In genomic region chr15:50107591-50108408, GRCh38 we compare ENCODE assay signal across 8 cellular contexts. TPM values are rescaled to one million over a fixed set of nuclear protein-coding genes. Genes with fewer than 3 reads are reported as not detected.
DNase-seq lines count a peak whose midpoint lies in the region; ATAC-seq and TF ChIP-seq lines count a peak whose summit lies in the region.
"Had no signal": no experiment of that assay in that cellular context is flagged by ENCODE, and none has a peak within 500 bp of the region (broad histone marks: within the 10 kb centered on the region; RNA-seq: fewer than 3 reads in every experiment).

No MANE protein-coding gene starts in this region.

- no peaks in the 10 kb centered on the region for H3K4me1 ChIP-seq in lung (ENCODE audit: control insufficient read depth in 2 of 2, insufficient read depth in 2 of 2, low read length in 2 of 2)
- no peaks in the 10 kb centered on the region for H3K4me1 ChIP-seq in OCI-LY7 (ENCODE audit: insufficient read depth, low read length, poor library complexity, severe bottlenecking)
- H3K4me1 ChIP-seq: parathyroid adenoma had no signal

- ATAC-seq in GM19025 (IDR thresholded peaks at IDR 0.05; ENCODE audit: low read depth, unreplicated experiment): peak; percentile 97
- ATAC-seq in HG02798 (IDR thresholded peaks at IDR 0.05; ENCODE audit: poor library complexity, unreplicated experiment): peak; percentile 95
- ATAC-seq in lung (ENCODE audit: insufficient read depth, low FRiP score): peak; percentile 69
- no peak for ATAC-seq in WTC11

- DNase-seq in OCI-M1 (lab: John Stamatoyannopoulos, UW): peak; percentile 84
- DNase-seq in lung (ENCODE audit: low spot score): no peak
- no peak for DNase-seq in progenitor cell of endocrine pancreas (ENCODE audit: low spot score, unreplicated experiment)
- no peak for DNase-seq in OCI-LY7 (ENCODE audit: low spot score)
- no peak for DNase-seq in WTC11 (ENCODE audit: low spot score)

- no peaks in the 10 kb centered on the region for H3K9me2 ChIP-seq in OCI-LY7 (ENCODE audit: insufficient read depth, low read length)

- H4K20me1 ChIP-seq in OCI-LY7 (ENCODE audit: insufficient read depth, low read length): no peaks in the 10 kb centered on the region

- H3K36me3 ChIP-seq in lung (ENCODE audit: control insufficient read depth in 2 of 2, insufficient read depth in 2 of 2, low read length in 2 of 2) (no peaks in the 10 kb centered on the region), OCI-LY7 (ENCODE audit: insufficient read depth, low read length) (no peaks in the 10 kb centered on the region)

- no peak for TF ChIP-seq CTCF in lung (IDR thresholded peaks at IDR 0.05; ENCODE audit: control extremely low read depth, extremely low read depth)
- no peak for TF ChIP-seq CTCF in progenitor cell of endocrine pancreas (IDR thresholded peaks at IDR 0.05; ENCODE audit: unreplicated experiment)
- no peak for TF ChIP-seq CTCF in OCI-LY7 (conservative IDR thresholded peaks at IDR 0.05; ENCODE audit: low read length)
- TF ChIP-seq CTCF in WTC11 (IDR thresholded peaks at IDR 0.05): no peak

- WGBS in lung, 2 donors: 39 to 67% methylated on average over 7 of the region's 7 CpGs

- H3K9me3 ChIP-seq in lung (ENCODE audit: control insufficient read depth in 2 of 2, insufficient read depth in 1 of 2, low read length in 1 of 2): no peaks in the 10 kb centered on the region
- no peaks in the 10 kb centered on the region for H3K9me3 ChIP-seq in OCI-LY7 (ENCODE audit: low read length)

- H3K36me3 Mint-ChIP-seq in progenitor cell of endocrine pancreas (ENCODE audit: insufficient read depth) (no peaks in the 10 kb centered on the region), WTC11 (no peaks in the 10 kb centered on the region)

- CTCF ChIA-PET in OCI-LY7 (lab: Charles Lee; ENCODE audit: unreplicated experiment): no interaction called here
- CTCF ChIA-PET in WTC11 (lab: Charles Lee): no interaction called here

- H3K4me1 Mint-ChIP-seq in progenitor cell of endocrine pancreas (ENCODE audit: low read depth): no peaks in the 10 kb centered on the region
- no peaks in the 10 kb centered on the region for H3K4me1 Mint-ChIP-seq in WTC11

- H3K27me3 ChIP-seq in lung (ENCODE audit: control insufficient read depth, insufficient read depth): no peaks in the 10 kb centered on the region

- H2AFZ ChIP-seq in OCI-LY7 (ENCODE audit: low read length): no peak overlapping the region
- H2AFZ ChIP-seq: parathyroid adenoma had no signal

- H3K27ac Mint-ChIP-seq in progenitor cell of endocrine pancreas: no peak overlapping the region
- H3K27ac Mint-ChIP-seq in WTC11: no peak overlapping the region

- no TSS peak for BruUV-seq in OCI-LY7 (replicated peaks; lab: Mats Ljungman, UMichigan)

- H3K79me2 ChIP-seq in OCI-LY7 (ENCODE audit: insufficient read depth, low read depth, low read length): no peaks in the 10 kb centered on the region
- H3K79me2 ChIP-seq: parathyroid adenoma had no signal

- H3K4me3 ChIP-seq in lung (no peak overlapping the region), OCI-LY7 (ENCODE audit: low read depth, low read length, poor library complexity, severe bottlenecking) (no peak overlapping the region)

- H3K4me3 Mint-ChIP-seq in progenitor cell of endocrine pancreas (ENCODE audit: low read depth) (no peak overlapping the region), WTC11 (no peak overlapping the region)

- intact Hi-C loops in OCI-LY7 (cut with micrococcal nuclease; ENCODE audit: unreplicated experiment): no loop called here

- H3K27ac ChIP-seq in lung (ENCODE audit: low read depth in 1 of 2, low read length in 1 of 2) (peak overlapping the region in 1 of 2 donors; percentile 8), OCI-LY7 (ENCODE audit: low read depth, low read length, poor library complexity, severe bottlenecking) (no peak overlapping the region)
- H3K27ac ChIP-seq: parathyroid adenoma had no signal

- POLR2A ChIA-PET in OCI-LY7 (lab: Charles Lee) (no interaction called here), WTC11 (lab: Charles Lee) (no interaction called here)

- peaks cover 6% of the 10 kb centered on the region for H3K9me3 Mint-ChIP-seq in progenitor cell of endocrine pancreas (ENCODE audit: low read depth)
- no peaks in the 10 kb centered on the region for H3K9me3 Mint-ChIP-seq in WTC11

- H3K27me3 Mint-ChIP-seq in progenitor cell of endocrine pancreas (no peaks in the 10 kb centered on the region), WTC11 (ENCODE audit: low read depth) (no peaks in the 10 kb centered on the region)

- no peak overlapping the region for H3K4me2 ChIP-seq in OCI-LY7 (ENCODE audit: low read length)

TF ChIP-seq in WTC11, 78 proteins besides CTCF, POLR2A, EP300 and RAD21 (continues in another document):
- TF ChIP-seq PREB (CRISPR knock-in tag; IDR thresholded peaks at IDR 0.05; ENCODE audit: borderline replicate concordance) (no peak), NR3C1 (CRISPR knock-in tag; conservative IDR thresholded peaks at IDR 0.05; ENCODE audit: low read depth) (no peak), ZNF532 (CRISPR knock-in tag; IDR thresholded peaks at IDR 0.05; ENCODE audit: borderline replicate concordance) (no peak), CBFB (CRISPR knock-in tag; IDR thresholded peaks at IDR 0.05; ENCODE audit: low read depth) (no peak), JAZF1 (CRISPR knock-in tag; IDR thresholded peaks at IDR 0.05) (no peak), NR1H2 (CRISPR knock-in tag; IDR thresholded peaks at IDR 0.05) (no peak), ZNF121 (CRISPR knock-in tag; IDR thresholded peaks at IDR 0.05) (no peak), ZNF263 (CRISPR knock-in tag; IDR thresholded peaks at IDR 0.05; ENCODE audit: low read depth) (no peak), TEAD4 (CRISPR knock-in tag; IDR thresholded peaks at IDR 0.05) (no peak), CDX4 (CRISPR knock-in tag; IDR thresholded peaks at IDR 0.05; ENCODE audit: borderline replicate concordance) (no peak), ZNF423 (CRISPR knock-in tag; IDR thresholded peaks at IDR 0.05) (no peak)

RNA-seq across cellular contexts. Expression of gene ATP8B4, which starts 11.2 kb away (rescaled TPM):
- total RNA-seq in lung: 10 to 100 TPM in 1 of 2 donors, 1 to 10 TPM in 1; 4.1 to 23.1 TPM
- 1 to 10 TPM; 1.6 to 2.4 TPM for polyA plus RNA-seq in lung
- 0.95 and 0.98 TPM in 2 replicates for total RNA-seq in progenitor cell of endocrine pancreas
- total RNA-seq in OCI-LY7 (2014; rRNA removed; shearing (Covaris generic)): not detected in 2 replicates
- not detected in 2 replicates for total RNA-seq in OCI-LY7 (2022)
- total RNA-seq in WTC11 (2021): 0.23 to 0.37 TPM (median 0.27 TPM) in 3 replicates
